1 cellular context compared by ENCODE assay signal in genomic region chr4:41883988-41884737, GRCh38.
TF ChIP-seq lines count a peak whose summit lies in the region.

No MANE protein-coding gene starts in this region.

TF ChIP-seq in GM23338, 12 proteins besides CTCF, POLR2A, EP300 and RAD21 (continued from another document):
- TF ChIP-seq, protein P1, sequence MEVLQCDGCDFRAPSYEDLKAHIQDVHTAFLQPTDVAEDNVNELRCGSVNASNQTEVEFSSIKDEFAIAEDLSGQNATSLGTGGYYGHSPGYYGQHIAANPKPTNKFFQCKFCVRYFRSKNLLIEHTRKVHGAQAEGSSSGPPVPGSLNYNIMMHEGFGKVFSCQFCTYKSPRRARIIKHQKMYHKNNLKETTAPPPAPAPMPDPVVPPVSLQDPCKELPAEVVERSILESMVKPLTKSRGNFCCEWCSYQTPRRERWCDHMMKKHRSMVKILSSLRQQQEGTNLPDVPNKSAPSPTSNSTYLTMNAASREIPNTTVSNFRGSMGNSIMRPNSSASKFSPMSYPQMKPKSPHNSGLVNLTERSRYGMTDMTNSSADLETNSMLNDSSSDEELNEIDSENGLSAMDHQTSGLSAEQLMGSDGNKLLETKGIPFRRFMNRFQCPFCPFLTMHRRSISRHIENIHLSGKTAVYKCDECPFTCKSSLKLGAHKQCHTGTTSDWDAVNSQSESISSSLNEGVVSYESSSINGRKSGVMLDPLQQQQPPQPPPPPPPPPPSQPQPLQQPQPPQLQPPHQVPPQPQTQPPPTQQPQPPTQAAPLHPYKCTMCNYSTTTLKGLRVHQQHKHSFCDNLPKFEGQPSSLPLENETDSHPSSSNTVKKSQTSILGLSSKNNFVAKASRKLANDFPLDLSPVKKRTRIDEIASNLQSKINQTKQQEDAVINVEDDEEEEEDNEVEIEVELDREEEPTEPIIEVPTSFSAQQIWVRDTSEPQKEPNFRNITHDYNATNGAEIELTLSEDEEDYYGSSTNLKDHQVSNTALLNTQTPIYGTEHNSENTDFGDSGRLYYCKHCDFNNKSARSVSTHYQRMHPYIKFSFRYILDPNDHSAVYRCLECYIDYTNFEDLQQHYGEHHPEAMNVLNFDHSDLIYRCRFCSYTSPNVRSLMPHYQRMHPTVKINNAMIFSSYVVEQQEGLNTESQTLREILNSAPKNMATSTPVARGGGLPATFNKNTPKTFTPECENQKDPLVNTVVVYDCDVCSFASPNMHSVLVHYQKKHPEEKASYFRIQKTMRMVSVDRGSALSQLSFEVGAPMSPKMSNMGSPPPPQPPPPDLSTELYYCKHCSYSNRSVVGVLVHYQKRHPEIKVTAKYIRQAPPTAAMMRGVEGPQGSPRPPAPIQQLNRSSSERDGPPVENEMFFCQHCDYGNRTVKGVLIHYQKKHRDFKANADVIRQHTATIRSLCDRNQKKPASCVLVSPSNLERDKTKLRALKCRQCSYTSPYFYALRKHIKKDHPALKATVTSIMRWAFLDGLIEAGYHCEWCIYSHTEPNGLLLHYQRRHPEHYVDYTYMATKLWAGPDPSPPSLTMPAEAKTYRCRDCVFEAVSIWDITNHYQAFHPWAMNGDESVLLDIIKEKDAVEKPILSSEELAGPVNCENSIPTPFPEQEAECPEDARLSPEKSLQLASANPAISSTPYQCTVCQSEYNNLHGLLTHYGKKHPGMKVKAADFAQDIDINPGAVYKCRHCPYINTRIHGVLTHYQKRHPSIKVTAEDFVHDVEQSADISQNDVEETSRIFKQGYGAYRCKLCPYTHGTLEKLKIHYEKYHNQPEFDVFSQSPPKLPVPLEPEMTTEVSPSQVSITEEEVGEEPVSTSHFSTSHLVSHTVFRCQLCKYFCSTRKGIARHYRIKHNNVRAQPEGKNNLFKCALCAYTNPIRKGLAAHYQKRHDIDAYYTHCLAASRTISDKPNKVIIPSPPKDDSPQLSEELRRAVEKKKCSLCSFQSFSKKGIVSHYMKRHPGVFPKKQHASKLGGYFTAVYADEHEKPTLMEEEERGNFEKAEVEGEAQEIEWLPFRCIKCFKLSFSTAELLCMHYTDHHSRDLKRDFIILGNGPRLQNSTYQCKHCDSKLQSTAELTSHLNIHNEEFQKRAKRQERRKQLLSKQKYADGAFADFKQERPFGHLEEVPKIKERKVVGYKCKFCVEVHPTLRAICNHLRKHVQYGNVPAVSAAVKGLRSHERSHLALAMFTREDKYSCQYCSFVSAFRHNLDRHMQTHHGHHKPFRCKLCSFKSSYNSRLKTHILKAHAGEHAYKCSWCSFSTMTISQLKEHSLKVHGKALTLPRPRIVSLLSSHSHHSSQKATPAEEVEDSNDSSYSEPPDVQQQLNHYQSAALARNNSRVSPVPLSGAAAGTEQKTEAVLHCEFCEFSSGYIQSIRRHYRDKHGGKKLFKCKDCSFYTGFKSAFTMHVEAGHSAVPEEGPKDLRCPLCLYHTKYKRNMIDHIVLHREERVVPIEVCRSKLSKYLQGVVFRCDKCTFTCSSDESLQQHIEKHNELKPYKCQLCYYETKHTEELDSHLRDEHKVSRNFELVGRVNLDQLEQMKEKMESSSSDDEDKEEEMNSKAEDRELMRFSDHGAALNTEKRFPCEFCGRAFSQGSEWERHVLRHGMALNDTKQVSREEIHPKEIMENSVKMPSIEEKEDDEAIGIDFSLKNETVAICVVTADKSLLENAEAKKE (CRISPR knock-in tag; IDR thresholded peaks at IDR 0.05) = no peak
- no peak for TF ChIP-seq POLR2AphosphoS5 (IDR thresholded peaks at IDR 0.05; ENCODE audit: low read depth)
